Comparison of ENCODE assay signal across 10 cellular contexts in the genomic region with DNA sequence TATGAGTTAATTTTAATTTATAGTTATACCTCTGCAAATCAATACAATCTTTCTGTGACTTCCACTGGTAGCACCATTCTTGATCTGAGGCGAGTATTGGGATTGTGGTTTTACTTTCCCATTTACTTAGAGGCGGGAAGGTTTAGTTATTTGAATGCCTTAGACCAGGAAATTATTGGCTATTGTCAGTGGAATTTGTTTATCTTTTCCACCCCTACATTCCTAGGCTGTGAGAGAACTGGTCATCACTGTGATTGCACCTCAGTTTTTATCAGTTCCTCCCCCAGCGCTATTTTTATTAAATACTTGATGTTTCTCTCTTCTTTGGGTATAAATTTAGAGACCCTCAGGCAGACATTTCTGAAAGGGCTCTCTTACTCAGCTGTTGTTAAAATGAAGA. TPM values are rescaled to one million over a fixed set of nuclear protein-coding genes. Genes with fewer than 3 reads are reported as not detected.
DNase-seq lines count a peak whose midpoint lies in the region; ATAC-seq and TF ChIP-seq lines count a peak whose summit lies in the region.
"Had no signal": no experiment of that assay in that cellular context is flagged by ENCODE, and none has a peak within 500 bp of the region (broad histone marks: within the 10 kb centered on the region; RNA-seq: fewer than 3 reads in every experiment).

No MANE protein-coding gene starts in this region.

- peak overlapping the region; percentile 84 for H3K4me3 Mint-ChIP-seq in HFFc6
- no peak overlapping the region for H3K4me3 Mint-ChIP-seq in activated naive CD8-positive, alpha-beta T cell treated with anti-CD3 and anti-CD28 coated beads for 36 hours
- H3K4me3 Mint-ChIP-seq: activated T-helper 17 cell treated with anti-CD3 and anti-CD28 coated beads, Interleukin-2, amount 50 U/mL, for 72 hours; immature natural killer cell had no signal

- DNase-seq in HFFc6: peak; percentile 69
- DNase-seq in adipocyte (ENCODE audit: low read depth): peak; percentile 30
- DNase-seq in hepatic stellate cell (ENCODE audit: low spot score): peak; percentile 34
- no peak for DNase-seq in sigmoid colon
- no peak for DNase-seq in activated naive CD8-positive, alpha-beta T cell treated with anti-CD3 and anti-CD28 coated beads for 36 hours
- DNase-seq: immature natural killer cell had no signal

- no peak for TF ChIP-seq POLR2A in sigmoid colon (IDR thresholded peaks at IDR 0.05)

- TF ChIP-seq CTCF in HFFc6 (IDR thresholded peaks at IDR 0.05): no peak
- no peak for TF ChIP-seq CTCF in sigmoid colon (IDR thresholded peaks at IDR 0.05)

- ATAC-seq in GM21576 (IDR thresholded peaks at IDR 0.05; ENCODE audit: unreplicated experiment) (no peak), HG03565 (IDR thresholded peaks at IDR 0.05; ENCODE audit: unreplicated experiment) (no peak)
- ATAC-seq: activated T-helper 17 cell treated with anti-CD3 and anti-CD28 coated beads, Interleukin-2, amount 50 U/mL, for 72 hours had no signal

- H3K27me3 ChIP-seq in adipocyte (replicated peaks; ENCODE audit: control insufficient read depth, insufficient read depth, low read length) (no peaks in the 10 kb centered on the region), sigmoid colon (no peaks in the 10 kb centered on the region)

- H3K27ac Mint-ChIP-seq in HFFc6: peak overlapping the region; percentile 58
- no peak overlapping the region for H3K27ac Mint-ChIP-seq in activated naive CD8-positive, alpha-beta T cell treated with anti-CD3 and anti-CD28 coated beads for 36 hours
- H3K27ac Mint-ChIP-seq: activated T-helper 17 cell treated with anti-CD3 and anti-CD28 coated beads, Interleukin-2, amount 50 U/mL, for 72 hours; immature natural killer cell had no signal

- 70 to 79% methylated on average over 3 of the region's 3 CpGs for WGBS in sigmoid colon, 2 donors

- H3K4me1 ChIP-seq in adipocyte (ENCODE audit: control insufficient read depth, insufficient read depth, low read length): peaks cover 33% of the 10 kb centered on the region
- peaks cover 0 to 33% (median 23%) of the 10 kb centered on the region in 4 donors for H3K4me1 ChIP-seq in sigmoid colon

- H3K9ac ChIP-seq in adipocyte (ENCODE audit: low read length): peak overlapping the region; percentile 24

- no peaks in the 10 kb centered on the region for H3K36me3 ChIP-seq in adipocyte (ENCODE audit: control insufficient read depth, insufficient read depth, low read length, severe bottlenecking)
- H3K36me3 ChIP-seq in sigmoid colon: no peaks in the 10 kb centered on the region
- H3K36me3 ChIP-seq: HAP-1 had no signal

- peaks cover 69% of the 10 kb centered on the region for H3K4me1 Mint-ChIP-seq in HFFc6 (ENCODE audit: low read depth)
- H3K4me1 Mint-ChIP-seq in activated naive CD8-positive, alpha-beta T cell treated with anti-CD3 and anti-CD28 coated beads for 36 hours: no peaks in the 10 kb centered on the region
- H3K4me1 Mint-ChIP-seq: activated T-helper 17 cell treated with anti-CD3 and anti-CD28 coated beads, Interleukin-2, amount 50 U/mL, for 72 hours; immature natural killer cell had no signal

- H3K9me3 ChIP-seq in adipocyte (ENCODE audit: control insufficient read depth, low read length): no peaks in the 10 kb centered on the region
- H3K9me3 ChIP-seq in sigmoid colon: no peaks in the 10 kb centered on the region
- H3K9me3 ChIP-seq: HAP-1 had no signal

- H3K4me3 ChIP-seq in adipocyte (ENCODE audit: low read length) (peak overlapping the region; percentile 60), sigmoid colon (no peak overlapping the region)
- H3K4me3 ChIP-seq: HAP-1 had no signal

- TF ChIP-seq EP300 in sigmoid colon (IDR thresholded peaks at IDR 0.05): no peak

- H3K36me3 Mint-ChIP-seq in HFFc6 (ENCODE audit: low read depth): peaks cover 4% of the 10 kb centered on the region; the same call in 1 of the 2 replicates
- H3K36me3 Mint-ChIP-seq in activated naive CD8-positive, alpha-beta T cell treated with anti-CD3 and anti-CD28 coated beads for 36 hours: no peaks in the 10 kb centered on the region
- H3K36me3 Mint-ChIP-seq: immature natural killer cell had no signal

- no peaks in the 10 kb centered on the region for H3K27me3 Mint-ChIP-seq in HFFc6 (ENCODE audit: insufficient read depth)
- peaks cover 3% of the 10 kb centered on the region for H3K27me3 Mint-ChIP-seq in activated naive CD8-positive, alpha-beta T cell treated with anti-CD3 and anti-CD28 coated beads for 36 hours

- intact Hi-C loops in sigmoid colon (cut with DNase I): no loop called here

- H3K27ac ChIP-seq in sigmoid colon: peak overlapping the region in 3 of 4 donors; percentile 11 to 52 (median 16)

- no peaks in the 10 kb centered on the region for H3K9me3 Mint-ChIP-seq in HFFc6
- H3K9me3 Mint-ChIP-seq in activated naive CD8-positive, alpha-beta T cell treated with anti-CD3 and anti-CD28 coated beads for 36 hours: no peaks in the 10 kb centered on the region
- H3K9me3 Mint-ChIP-seq: activated T-helper 17 cell treated with anti-CD3 and anti-CD28 coated beads, Interleukin-2, amount 50 U/mL, for 72 hours had no signal

RNA-seq across cellular contexts. Expression of gene CDK14, which starts 29.9 kb away (rescaled TPM):
- total RNA-seq in HFFc6 (2021; fragmentation: NEBNext Ultra II Directional; extraction: Animal tissue kit (Norgen Biotek cat#: 25700)): 10 to 100 TPM; 18.4 to 28.6 (median 27.2) TPM
- 10 to 100 TPM; 11.1 to 19.3 (median 16.4) TPM for total RNA-seq in sigmoid colon
- polyA plus RNA-seq in sigmoid colon: 1 to 10 TPM in 2 of 3 donors, under 1 TPM in 1; 0.92 to 4.0 (median 2.4) TPM
- total RNA-seq in activated naive CD8-positive, alpha-beta T cell treated with anti-CD3 and anti-CD28 coated beads for 36 hours: 1 to 10 TPM in 1 of 2 experiments, under 1 TPM in 1; 0.92 to 1.6 TPM

Comparison
In these comparisons a context has a peak if more than half of its experiments do, and no peak if none do; other contexts are left out.
1. DNase-seq: peak in HFFc6 (single experiment), adipocyte (single experiment) and hepatic stellate cell (single experiment); none in sigmoid colon (single experiment) and activated naive CD8-positive, alpha-beta T cell treated with anti-CD3 and anti-CD28 coated beads for 36 hours (single experiment).
2. RNA of gene CDK14, which starts 29.9 kb away (total RNA-seq): 18.4 to 28.6 TPM in HFFc6 and 11.1 to 19.3 TPM in sigmoid colon; 0.92 to 1.6 TPM in activated naive CD8-positive, alpha-beta T cell treated with anti-CD3 and anti-CD28 coated beads for 36 hours; every median in the first group is over 4 times any median in the second.